Comparison of ENCODE assay signal across 1 cellular context in the genomic region with DNA sequence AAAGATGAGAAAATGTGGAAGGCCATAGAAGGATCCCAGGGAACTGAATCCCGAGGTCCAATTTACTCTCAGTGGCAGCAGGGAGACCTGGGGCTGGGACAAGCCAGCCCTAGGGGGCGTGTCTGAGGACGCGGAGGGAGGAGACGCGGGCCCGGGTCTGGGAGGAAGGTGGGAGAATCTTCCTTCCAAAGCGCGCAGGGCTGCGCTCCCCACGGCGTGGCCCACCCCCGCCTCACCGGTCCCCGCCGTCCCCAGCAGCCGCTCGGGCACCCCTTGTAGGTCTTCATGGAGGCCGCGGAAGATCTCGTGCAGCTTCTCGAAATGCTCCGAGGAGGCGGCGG.
A peak's percentile ranks its signal among the peaks of the same experiment; 100 is the strongest.
TF ChIP-seq lines count a peak whose summit lies in the region.

No MANE protein-coding gene starts in this region.

TF ChIP-seq in K562, 482 proteins besides CTCF, POLR2A, EP300 and RAD21:
- TF ChIP-seq SIN3B (IDR thresholded peaks at IDR 0.05; ENCODE audit: low read depth): no peak
- TF ChIP-seq TCF7L2 (IDR thresholded peaks at IDR 0.05; ENCODE audit: low read depth, low read length): no peak
- TF ChIP-seq PPARD (CRISPR knock-in tag; IDR thresholded peaks at IDR 0.05): no peak
- no peak for TF ChIP-seq ELF2 (CRISPR knock-in tag; IDR thresholded peaks at IDR 0.05)
- TF ChIP-seq ZNF699 (CRISPR knock-in tag; IDR thresholded peaks at IDR 0.05; ENCODE audit: insufficient replicate concordance): no peak
- TF ChIP-seq AFF4 (CRISPR knock-in tag; IDR thresholded peaks at IDR 0.05): 0 out of 2 replicates have a peak, but pooled peaks have one; percentile 18
- 0 out of 2 replicates have a peak, but pooled peaks have one; percentile 47 for TF ChIP-seq BRD4 (IDR thresholded peaks at IDR 0.05)
- no peak for TF ChIP-seq SNAPC5 (CRISPR knock-in tag; IDR thresholded peaks at IDR 0.05)
- TF ChIP-seq MBD2 (IDR thresholded peaks at IDR 0.05; ENCODE audit: borderline replicate concordance, low read depth): peak; percentile 12; the same call in 1 of the 2 replicates
- peak in 1 of 2 experiments; percentile 78; a peak in 2 of 4 replicates for TF ChIP-seq HDAC1 (IDR thresholded peaks at IDR 0.05)
- peak; percentile 12 for TF ChIP-seq TBP (optimal IDR thresholded peaks at IDR 0.05; ENCODE audit: low read depth, low read length)
- no peak for TF ChIP-seq TCF3 (CRISPR knock-in tag; IDR thresholded peaks at IDR 0.05)
- TF ChIP-seq, protein P1, sequence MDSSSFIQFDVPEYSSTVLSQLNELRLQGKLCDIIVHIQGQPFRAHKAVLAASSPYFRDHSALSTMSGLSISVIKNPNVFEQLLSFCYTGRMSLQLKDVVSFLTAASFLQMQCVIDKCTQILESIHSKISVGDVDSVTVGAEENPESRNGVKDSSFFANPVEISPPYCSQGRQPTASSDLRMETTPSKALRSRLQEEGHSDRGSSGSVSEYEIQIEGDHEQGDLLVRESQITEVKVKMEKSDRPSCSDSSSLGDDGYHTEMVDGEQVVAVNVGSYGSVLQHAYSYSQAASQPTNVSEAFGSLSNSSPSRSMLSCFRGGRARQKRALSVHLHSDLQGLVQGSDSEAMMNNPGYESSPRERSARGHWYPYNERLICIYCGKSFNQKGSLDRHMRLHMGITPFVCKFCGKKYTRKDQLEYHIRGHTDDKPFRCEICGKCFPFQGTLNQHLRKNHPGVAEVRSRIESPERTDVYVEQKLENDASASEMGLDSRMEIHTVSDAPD (CRISPR knock-in tag; IDR thresholded peaks at IDR 0.05): no peak
- no peak for TF ChIP-seq PHB (CRISPR knock-in tag; IDR thresholded peaks at IDR 0.05)
- no peak for TF ChIP-seq TEAD1 (CRISPR knock-in tag; IDR thresholded peaks at IDR 0.05)
- no peak for TF ChIP-seq ZNF3 (CRISPR knock-in tag; IDR thresholded peaks at IDR 0.05)
- no peak for TF ChIP-seq ESRRA (IDR thresholded peaks at IDR 0.05; ENCODE audit: borderline replicate concordance, low read depth)
- TF ChIP-seq, protein P2, sequence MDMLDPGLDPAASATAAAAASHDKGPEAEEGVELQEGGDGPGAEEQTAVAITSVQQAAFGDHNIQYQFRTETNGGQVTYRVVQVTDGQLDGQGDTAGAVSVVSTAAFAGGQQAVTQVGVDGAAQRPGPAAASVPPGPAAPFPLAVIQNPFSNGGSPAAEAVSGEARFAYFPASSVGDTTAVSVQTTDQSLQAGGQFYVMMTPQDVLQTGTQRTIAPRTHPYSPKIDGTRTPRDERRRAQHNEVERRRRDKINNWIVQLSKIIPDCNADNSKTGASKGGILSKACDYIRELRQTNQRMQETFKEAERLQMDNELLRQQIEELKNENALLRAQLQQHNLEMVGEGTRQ (CRISPR knock-in tag; IDR thresholded peaks at IDR 0.05): no peak
- no peak for TF ChIP-seq CBFA2T3 (IDR thresholded peaks at IDR 0.05)
- no peak for TF ChIP-seq SAFB (IDR thresholded peaks at IDR 0.05; ENCODE audit: borderline replicate concordance, low read depth, low read length)
- no peak for TF ChIP-seq LEF1 (IDR thresholded peaks at IDR 0.05)
- no peak for TF ChIP-seq ZNF212 (CRISPR knock-in tag; IDR thresholded peaks at IDR 0.05)
- TF ChIP-seq ZNF143 (CRISPR knock-in tag; IDR thresholded peaks at IDR 0.05): no peak
- TF ChIP-seq, protein P3, sequence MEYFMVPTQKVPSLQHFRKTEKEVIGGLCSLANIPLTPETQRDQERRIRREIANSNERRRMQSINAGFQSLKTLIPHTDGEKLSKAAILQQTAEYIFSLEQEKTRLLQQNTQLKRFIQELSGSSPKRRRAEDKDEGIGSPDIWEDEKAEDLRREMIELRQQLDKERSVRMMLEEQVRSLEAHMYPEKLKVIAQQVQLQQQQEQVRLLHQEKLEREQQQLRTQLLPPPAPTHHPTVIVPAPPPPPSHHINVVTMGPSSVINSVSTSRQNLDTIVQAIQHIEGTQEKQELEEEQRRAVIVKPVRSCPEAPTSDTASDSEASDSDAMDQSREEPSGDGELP (CRISPR knock-in tag; IDR thresholded peaks at IDR 0.05; ENCODE audit: borderline replicate concordance): no peak
- peak; percentile 49 for TF ChIP-seq KDM5B (IDR thresholded peaks at IDR 0.05; ENCODE audit: insufficient replicate concordance, low read depth, low read length)
- TF ChIP-seq SRSF7 (optimal IDR thresholded peaks at IDR 0.05; ENCODE audit: low read depth, low read length): no peak
- TF ChIP-seq SMARCE1 (IDR thresholded peaks at IDR 0.05): no peak
- peak; percentile 83 for TF ChIP-seq CHD1 (IDR thresholded peaks at IDR 0.05; ENCODE audit: low read length)
- TF ChIP-seq, protein P4, sequence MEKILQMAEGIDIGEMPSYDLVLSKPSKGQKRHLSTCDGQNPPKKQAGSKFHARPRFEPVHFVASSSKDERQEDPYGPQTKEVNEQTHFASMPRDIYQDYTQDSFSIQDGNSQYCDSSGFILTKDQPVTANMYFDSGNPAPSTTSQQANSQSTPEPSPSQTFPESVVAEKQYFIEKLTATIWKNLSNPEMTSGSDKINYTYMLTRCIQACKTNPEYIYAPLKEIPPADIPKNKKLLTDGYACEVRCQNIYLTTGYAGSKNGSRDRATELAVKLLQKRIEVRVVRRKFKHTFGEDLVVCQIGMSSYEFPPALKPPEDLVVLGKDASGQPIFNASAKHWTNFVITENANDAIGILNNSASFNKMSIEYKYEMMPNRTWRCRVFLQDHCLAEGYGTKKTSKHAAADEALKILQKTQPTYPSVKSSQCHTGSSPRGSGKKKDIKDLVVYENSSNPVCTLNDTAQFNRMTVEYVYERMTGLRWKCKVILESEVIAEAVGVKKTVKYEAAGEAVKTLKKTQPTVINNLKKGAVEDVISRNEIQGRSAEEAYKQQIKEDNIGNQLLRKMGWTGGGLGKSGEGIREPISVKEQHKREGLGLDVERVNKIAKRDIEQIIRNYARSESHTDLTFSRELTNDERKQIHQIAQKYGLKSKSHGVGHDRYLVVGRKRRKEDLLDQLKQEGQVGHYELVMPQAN (IDR thresholded peaks at IDR 0.05; ENCODE audit: borderline replicate concordance): peak; percentile 61; the same call in 1 of the 2 replicates
- TF ChIP-seq SIN3A (IDR thresholded peaks at IDR 0.05; ENCODE audit: borderline replicate concordance in 2 of 2, control insufficient read depth in 1 of 2, low read depth in 2 of 2, low read length in 2 of 2): peak in 1 of 2 experiments; percentile 33; a peak in 1 of 4 replicates
- no peak for TF ChIP-seq NEUROD1 (IDR thresholded peaks at IDR 0.05; ENCODE audit: borderline replicate concordance, low read depth, low read length, partially characterized antibody)
- TF ChIP-seq ZNF175 (CRISPR knock-in tag; IDR thresholded peaks at IDR 0.05; ENCODE audit: low read depth): no peak
- TF ChIP-seq POLR3A (IDR thresholded peaks at IDR 0.05; ENCODE audit: borderline replicate concordance, extremely low read depth, insufficient read depth, insufficient read length): no peak
- TF ChIP-seq ZNF263 (CRISPR knock-in tag; IDR thresholded peaks at IDR 0.05; ENCODE audit: borderline replicate concordance): peak; percentile 39; the same call in 1 of the 2 replicates
